ENCODE assay signal across 8 cellular contexts in the genomic region with DNA sequence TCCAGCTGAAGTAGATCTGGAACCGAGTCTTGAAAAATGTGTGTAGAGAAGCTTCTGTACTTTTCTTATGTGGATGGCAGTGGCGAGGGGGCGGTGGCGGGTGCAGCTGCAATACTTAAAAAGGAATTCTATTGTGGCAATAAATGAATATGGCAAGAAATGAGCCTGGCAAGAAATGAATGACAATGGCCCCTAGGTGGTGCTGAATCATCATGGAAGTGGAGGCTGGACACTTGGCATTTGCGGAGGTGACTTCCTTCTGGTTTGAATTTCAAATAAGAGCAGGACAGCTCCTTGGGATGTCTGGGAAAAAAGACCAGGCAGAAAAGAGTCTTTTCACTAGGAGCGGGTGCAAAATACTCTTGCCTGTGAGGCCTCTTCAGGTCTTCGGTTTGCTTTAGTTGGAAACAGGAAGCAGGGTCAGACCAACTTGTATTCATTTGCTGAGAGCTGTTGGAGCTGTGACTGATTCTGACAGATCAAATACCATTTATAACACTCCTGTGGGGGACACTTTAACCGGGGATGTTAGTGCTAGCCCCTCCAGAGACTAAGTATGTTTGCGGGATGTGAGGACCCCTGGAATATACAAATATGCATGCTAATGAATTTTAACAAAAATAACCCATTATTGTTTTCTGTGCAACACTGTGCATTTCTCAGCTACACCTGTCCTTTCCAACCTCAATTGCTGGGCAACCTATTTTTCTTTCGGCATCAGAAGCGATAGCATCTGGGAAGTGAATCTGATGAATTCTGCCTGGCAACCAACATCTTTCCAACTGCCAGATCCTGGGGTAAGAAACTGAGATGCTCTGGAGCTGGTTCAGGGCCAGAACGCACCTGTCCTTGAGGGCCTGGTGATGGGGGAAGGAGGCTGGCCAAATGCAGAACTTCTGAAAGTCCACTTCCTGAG. TPM values are rescaled to one million over a fixed set of nuclear protein-coding genes. Genes with fewer than 3 reads are reported as not detected.
DNase-seq lines count a peak whose midpoint lies in the region; ATAC-seq and TF ChIP-seq lines count a peak whose summit lies in the region.

No MANE protein-coding gene starts in this region.

- intact Hi-C loops in MCF 10A (cut with micrococcal nuclease): loop anchor here (1.0 to 10.0 kb wide), 4 partner anchors 180 to 673 kb away; a partner anchor contains a TSS
- intact Hi-C loops in spleen (cut with DNase I; ENCODE audit: low total_unique reads): loop anchor here (5.0 to 10.0 kb wide), 2 partner anchors 184 to 667 kb away; no protein-coding TSS in a partner anchor

- H3K9me3 ChIP-seq in spleen: no peaks in the 10 kb centered on the region

- H3K4me3 Mint-ChIP-seq in T-helper 2 cell treated with Interferon-gamma antibody and Interleukin-4, amounts not matched to agents 5 μg/mL and 100 μg/mL, for 36 hours: peak overlapping the region; percentile 75
- H3K4me3 Mint-ChIP-seq in MCF 10A (ENCODE audit: unreplicated experiment): no peak overlapping the region

- TF ChIP-seq CTCF in GM06990 (IDR thresholded peaks at IDR 0.05; ENCODE audit: insufficient read depth, low read length, poor library complexity, severe bottlenecking) (peak; percentile 63), HFF-Myc (IDR thresholded peaks at IDR 0.05; ENCODE audit: low read depth, low read length, missing control alignments) (peak; percentile 54), MCF 10A (IDR thresholded peaks at IDR 0.05; ENCODE audit: unreplicated experiment) (peak; percentile 76), spleen (IDR thresholded peaks at IDR 0.05 in 8 of 11, conservative IDR thresholded peaks at IDR 0.05 in 3 of 11) (peak; percentile 39 to 74 (median 66))

- H3K4me3 ChIP-seq in GM06990 (replicated peaks; ENCODE audit: low read depth, low read length) (no peak overlapping the region), HFF-Myc (replicated peaks; ENCODE audit: low read depth, low read length) (no peak overlapping the region), spleen (peak overlapping the region in 1 of 8 donors; percentile 45)

- H3K4me1 Mint-ChIP-seq in T-helper 2 cell treated with Interferon-gamma antibody and Interleukin-4, amounts not matched to agents 5 μg/mL and 100 μg/mL, for 36 hours (ENCODE audit: low read depth): peaks cover 12% of the 10 kb centered on the region
- H3K4me1 Mint-ChIP-seq in MCF 10A (ENCODE audit: insufficient read depth, unreplicated experiment): no peaks in the 10 kb centered on the region

- peaks cover 5 to 28% (median 18%) of the 10 kb centered on the region in 6 donors for H3K4me1 ChIP-seq in spleen

- ATAC-seq in HG03108 (IDR thresholded peaks at IDR 0.05; ENCODE audit: unreplicated experiment): no peak

- no peaks in the 10 kb centered on the region for H3K36me3 Mint-ChIP-seq in T-helper 2 cell treated with Interferon-gamma antibody and Interleukin-4, amounts not matched to agents 5 μg/mL and 100 μg/mL, for 36 hours (ENCODE audit: low read depth)
- H3K36me3 Mint-ChIP-seq in MCF 10A (ENCODE audit: insufficient read depth, unreplicated experiment): peaks cover 6% of the 10 kb centered on the region

- peak overlapping the region; percentile 63 for H3K27ac Mint-ChIP-seq in T-helper 2 cell treated with Interferon-gamma antibody and Interleukin-4, amounts not matched to agents 5 μg/mL and 100 μg/mL, for 36 hours
- no peak overlapping the region for H3K27ac Mint-ChIP-seq in MCF 10A (ENCODE audit: low read depth, unreplicated experiment)

- no peaks in the 10 kb centered on the region for H3K27me3 Mint-ChIP-seq in T-helper 2 cell treated with Interferon-gamma antibody and Interleukin-4, amounts not matched to agents 5 μg/mL and 100 μg/mL, for 36 hours (ENCODE audit: low read depth)
- no peaks in the 10 kb centered on the region for H3K27me3 Mint-ChIP-seq in MCF 10A (ENCODE audit: insufficient read depth, unreplicated experiment)

- DNase-seq in GM06990 (ENCODE audit: extremely low read depth, insufficient read length): peak; percentile 18
- DNase-seq in HFF-Myc (ENCODE audit: extremely low read depth, low read depth): peak; percentile 71
- DNase-seq in NCI-H146 (lab: John Stamatoyannopoulos, UW): peak; percentile 48
- peak; percentile 44 for DNase-seq in T-helper 2 cell treated with Interferon-gamma antibody and Interleukin-4, amounts not matched to agents 5 μg/mL and 100 μg/mL, for 36 hours (ENCODE audit: low spot score)
- DNase-seq in MCF 10A (ENCODE audit: unreplicated experiment): peak; percentile 84
- DNase-seq in inferior parietal cortex (ENCODE audit: extremely low spot score): peak; percentile 92
- no peak for DNase-seq in spleen

- 26 to 29% (median 29%) methylated on average over 12 of the region's 12 CpGs for WGBS in spleen, 5 donors

- POLR2A ChIA-PET in MCF 10A (lab: Yijun Ruan, JAX): interaction anchor here (0.6 to 1.6 kb wide), 5 partner anchors 9 to 366 kb away, joined by 3 to 7 read pairs (median 3); no protein-coding TSS in a partner anchor

- no peaks in the 10 kb centered on the region for H3K9me3 Mint-ChIP-seq in T-helper 2 cell treated with Interferon-gamma antibody and Interleukin-4, amounts not matched to agents 5 μg/mL and 100 μg/mL, for 36 hours
- H3K9me3 Mint-ChIP-seq in MCF 10A (ENCODE audit: unreplicated experiment): no peaks in the 10 kb centered on the region

- no TSS peak for BruUV-seq in MCF 10A (replicated peaks; lab: Mats Ljungman, UMichigan)

- H3K36me3 ChIP-seq in GM06990 (ENCODE audit: control insufficient read depth, insufficient read depth, low read length) (peaks cover under 1% of the 10 kb centered on the region; the same call in 1 of the 2 replicates), spleen (peaks cover 0 to 10% (median 6%) of the 10 kb centered on the region in 6 donors)

- CTCF ChIA-PET in MCF 10A (lab: Yijun Ruan, JAX): interaction anchor here (0.6 to 6.7 kb wide), 42 partner anchors 9 to 933 kb away, joined by 3 to 85 read pairs (median 4); no protein-coding TSS in a partner anchor

- TF ChIP-seq POLR2A in spleen (IDR thresholded peaks at IDR 0.05): no peak

- H3K27me3 ChIP-seq in GM06990 (replicated peaks; ENCODE audit: control insufficient read depth, insufficient read depth, low read length) (no peaks in the 10 kb centered on the region), spleen (replicated peaks in 1 of 7) (no peaks in the 10 kb centered on the region)

- H3K27ac ChIP-seq in spleen: no peak overlapping the region

RNA-seq across cellular contexts. Expression of a gene that starts 35.4 kb away (rescaled TPM):
- 28.9 and 34.6 TPM in 2 replicates for total RNA-seq in MCF 10A (2022)
- total RNA-seq in spleen: 10 to 100 TPM; 17.0 to 27.1 (median 24.6) TPM
- 10 to 100 TPM in 1 of 3 donors, 1 to 10 TPM in 2; 8.9 to 10.1 (median 9.0) TPM for polyA plus RNA-seq in spleen

RNA-seq across cellular contexts. Expression of a gene that starts 35.6 kb away (rescaled TPM):
- 0.66 and 0.77 TPM in 2 replicates for total RNA-seq in MCF 10A (2022)
- total RNA-seq in spleen: 1 to 10 TPM in 2 of 7 donors, under 1 TPM in 3, not detected in 2; 0.22 to 2.4 (median 0.37) TPM
- polyA plus RNA-seq in spleen: under 1 TPM; 0.10 to 0.35 (median 0.27) TPM
